In the genomic region with DNA sequence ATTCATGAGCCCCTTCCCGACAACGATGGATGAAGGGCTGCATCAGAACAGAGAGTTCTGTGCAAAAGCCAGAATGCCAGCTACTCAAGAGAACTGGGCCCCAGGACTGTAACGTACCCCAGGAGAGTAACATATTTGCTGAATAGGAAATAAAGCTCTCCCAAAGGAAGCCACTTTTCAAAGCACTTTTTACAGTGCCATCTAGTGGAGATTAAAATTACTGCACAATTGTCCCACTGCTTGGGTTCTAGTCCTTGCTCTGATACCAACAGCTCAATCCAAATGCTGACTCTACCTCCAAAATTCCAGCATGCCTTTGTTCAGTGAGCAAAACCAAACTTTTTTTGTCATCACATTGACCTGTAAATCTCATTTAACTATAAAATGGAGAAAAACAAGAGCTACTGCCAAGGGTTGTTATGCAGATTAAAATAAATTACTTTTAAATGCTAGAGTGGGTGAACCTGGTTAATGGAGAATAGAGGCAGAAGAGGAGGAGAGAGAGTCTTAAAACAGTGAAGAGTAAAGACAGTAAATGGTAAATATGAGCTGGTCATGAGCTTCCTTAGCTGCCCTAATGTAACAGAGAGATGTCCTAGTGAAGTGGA, we compare ENCODE assay signal across 8 cellular contexts.
DNase-seq lines count a peak whose midpoint lies in the region; ATAC-seq and TF ChIP-seq lines count a peak whose summit lies in the region.

No MANE protein-coding gene starts in this region.

- H3K4me3 ChIP-seq in colonic mucosa: no peak overlapping the region

- H3K27ac Mint-ChIP-seq in activated naive CD4-positive, alpha-beta T cell treated with anti-CD3 and anti-CD28 coated beads, Interleukin-2, amount 10 ng/mL, durations not matched to agents 7 days and 5 days: no peak overlapping the region

- ATAC-seq in HG02798 (IDR thresholded peaks at IDR 0.05; ENCODE audit: poor library complexity, unreplicated experiment): peak; percentile 76
- ATAC-seq in HG03097 (IDR thresholded peaks at IDR 0.05; ENCODE audit: low FRiP score, unreplicated experiment): no peak

- TF ChIP-seq CTCF in AG09319 (IDR thresholded peaks at IDR 0.05; ENCODE audit: low read depth, low read length): peak; percentile 57
- peak; percentile 64 for TF ChIP-seq CTCF in GM12874 (IDR thresholded peaks at IDR 0.05; ENCODE audit: insufficient read depth, low read depth, low read length)
- TF ChIP-seq CTCF in colonic mucosa (IDR thresholded peaks at IDR 0.05): peak; percentile 64

- H3K4me3 Mint-ChIP-seq in activated naive CD4-positive, alpha-beta T cell treated with anti-CD3 and anti-CD28 coated beads, Interleukin-2, amount 10 ng/mL, durations not matched to agents 7 days and 5 days: no peak overlapping the region

- H3K4me1 ChIP-seq in colonic mucosa: no peaks in the 10 kb centered on the region

- CTCF ChIA-PET in activated naive CD4-positive, alpha-beta T cell treated with anti-CD3 and anti-CD28 coated beads, Interleukin-2, amount 10 ng/mL, durations not matched to agents 7 days and 5 days (lab: Charles Lee): interaction anchor here (0.5 to 4.1 kb wide), 13 partner anchors 8 to 711 kb away, joined by 3 to 42 read pairs (median 3); no protein-coding TSS in a partner anchor

- no peak for DNase-seq in AG09319 (ENCODE audit: extremely low read depth, low read depth)
- DNase-seq in NCI-H526 (lab: John Stamatoyannopoulos, UW): peak; percentile 32 to 69
- no peak for DNase-seq in colonic mucosa
- peak; percentile 73 for DNase-seq in myocyte (ENCODE audit: low read depth)
- DNase-seq in activated naive CD4-positive, alpha-beta T cell treated with anti-CD3 and anti-CD28 coated beads, Interleukin-2, amount 10 ng/mL, durations not matched to agents 7 days and 5 days: no peak

- H3K9ac ChIP-seq in colonic mucosa (ENCODE audit: low read depth in 2 of 2, low read length in 2 of 2): no peak overlapping the region

- no peaks in the 10 kb centered on the region for H3K27me3 ChIP-seq in colonic mucosa

- intact Hi-C loops in colonic mucosa (cut with DNase I): no loop called here

- H3K36me3 ChIP-seq in colonic mucosa: no peaks in the 10 kb centered on the region

- no peaks in the 10 kb centered on the region for H3K27me3 Mint-ChIP-seq in activated naive CD4-positive, alpha-beta T cell treated with anti-CD3 and anti-CD28 coated beads, Interleukin-2, amount 10 ng/mL, durations not matched to agents 7 days and 5 days

- H3K36me3 Mint-ChIP-seq in activated naive CD4-positive, alpha-beta T cell treated with anti-CD3 and anti-CD28 coated beads, Interleukin-2, amount 10 ng/mL, durations not matched to agents 7 days and 5 days: no peaks in the 10 kb centered on the region

- no peaks in the 10 kb centered on the region for H3K4me1 Mint-ChIP-seq in activated naive CD4-positive, alpha-beta T cell treated with anti-CD3 and anti-CD28 coated beads, Interleukin-2, amount 10 ng/mL, durations not matched to agents 7 days and 5 days

- H3K27ac ChIP-seq in colonic mucosa: no peak overlapping the region

- H3K9me3 Mint-ChIP-seq in activated naive CD4-positive, alpha-beta T cell treated with anti-CD3 and anti-CD28 coated beads, Interleukin-2, amount 10 ng/mL, durations not matched to agents 7 days and 5 days: no peaks in the 10 kb centered on the region

- H3K9me3 ChIP-seq in colonic mucosa: no peaks in the 10 kb centered on the region

Comparison
In these comparisons a context has a peak if more than half of its experiments do, and no peak if none do; other contexts are left out.
1. DNase-seq: peak in NCI-H526 (2 of 2) and myocyte (single experiment); none in AG09319 (single experiment), colonic mucosa (single experiment) and activated naive CD4-positive, alpha-beta T cell treated with anti-CD3 and anti-CD28 coated beads, Interleukin-2, amount 10 ng/mL, durations not matched to agents 7 days and 5 days (single experiment).
2. Peak in every context shown above with its lines, with median percentiles within 50 percentile points of each other: CTCF ChIP-seq.